ENCODE assay signal across 9 cellular contexts in the genomic region with DNA sequence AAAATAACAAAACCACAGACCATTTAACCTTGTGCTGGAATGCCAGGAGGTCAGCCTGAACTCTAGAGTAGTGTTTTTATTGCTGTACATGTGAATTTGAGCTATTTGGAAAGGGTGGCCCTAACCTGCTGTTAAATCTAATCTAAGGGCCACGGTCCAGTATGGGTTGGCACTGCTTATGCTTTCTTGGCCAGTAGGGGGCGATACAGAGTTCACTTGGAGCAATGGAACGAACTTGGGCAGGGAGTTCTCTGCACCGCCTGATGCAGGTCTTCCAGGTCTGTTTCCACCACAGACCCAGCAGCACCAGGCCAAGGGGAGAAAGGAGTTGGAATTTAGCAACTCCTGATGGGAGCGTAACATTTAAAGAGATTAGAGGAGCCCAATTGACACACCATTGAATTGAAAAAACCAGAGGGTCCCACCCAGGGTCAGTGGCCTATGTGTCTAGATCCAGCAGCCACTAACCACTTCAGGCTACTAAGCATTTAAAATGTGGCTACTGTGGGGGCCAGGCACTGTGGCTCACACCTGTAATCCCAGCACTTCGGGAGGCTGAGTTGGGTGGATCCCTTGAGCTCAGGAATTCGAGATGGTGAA.
DNase-seq lines count a peak whose midpoint lies in the region; ATAC-seq and TF ChIP-seq lines count a peak whose summit lies in the region.
"Had no signal": no experiment of that assay in that cellular context is flagged by ENCODE, and none has a peak within 500 bp of the region (broad histone marks: within the 10 kb centered on the region; RNA-seq: fewer than 3 reads in every experiment).

No MANE protein-coding gene starts in this region.

- H3K4me3 Mint-ChIP-seq in activated CD4-positive, alpha-beta T cell treated with anti-CD3 and anti-CD28 coated beads, Interleukin-2, amount 10 ng/mL, durations not matched to agents 7 days and 5 days = no peak overlapping the region
- H3K4me3 Mint-ChIP-seq in progenitor cell of endocrine pancreas (ENCODE audit: low read depth) = no peak overlapping the region

- peak; percentile 20 for DNase-seq in NCI-H1105 treated with DMSO at 0.1 percent for 48 hours (lab: John Stamatoyannopoulos, UW)
- no peak for DNase-seq in NCI-H1105 (lab: John Stamatoyannopoulos, UW)
- no peak for DNase-seq in LNCaP clone FGC (ENCODE audit: low read depth)
- peak; percentile 73 for DNase-seq in activated CD4-positive, alpha-beta T cell treated with anti-CD3 and anti-CD28 coated beads, Interleukin-2, amount 10 ng/mL, durations not matched to agents 7 days and 5 days
- DNase-seq in effector CD8-positive, alpha-beta T cell (lab: John Stamatoyannopoulos, UW) = peak; percentile 57
- no peak for DNase-seq in progenitor cell of endocrine pancreas (ENCODE audit: low spot score, unreplicated experiment)
- no peak for DNase-seq in hippocampal formation (lab: John Stamatoyannopoulos, UW)

- no peaks in the 10 kb centered on the region for H3K9me3 Mint-ChIP-seq in activated CD4-positive, alpha-beta T cell treated with anti-CD3 and anti-CD28 coated beads, Interleukin-2, amount 10 ng/mL, durations not matched to agents 7 days and 5 days
- H3K9me3 Mint-ChIP-seq in progenitor cell of endocrine pancreas (ENCODE audit: low read depth) = no peaks in the 10 kb centered on the region

- CTCF ChIA-PET in activated CD4-positive, alpha-beta T cell treated with anti-CD3 and anti-CD28 coated beads, Interleukin-2, amount 10 ng/mL, durations not matched to agents 7 days and 5 days (lab: Charles Lee) = interaction anchor here (0.6 to 2.5 kb wide), 11 partner anchors 10 to 114 kb away, joined by 3 to 18 read pairs (median 4); no protein-coding TSS in a partner anchor

- peaks cover 32% of the 10 kb centered on the region for H3K36me3 Mint-ChIP-seq in activated CD4-positive, alpha-beta T cell treated with anti-CD3 and anti-CD28 coated beads, Interleukin-2, amount 10 ng/mL, durations not matched to agents 7 days and 5 days (ENCODE audit: low read depth)
- H3K36me3 Mint-ChIP-seq in progenitor cell of endocrine pancreas (ENCODE audit: insufficient read depth) = peaks cover 13% of the 10 kb centered on the region

- no peak overlapping the region for H3K4me3 ChIP-seq in LNCaP clone FGC (ENCODE audit: low read depth, low read length)
- H3K4me3 ChIP-seq: BLaER1 treated with 17β-estradiol and CSF1 and Interleukin-3, amounts not matched to agents 10 nM and 100 nM had no signal

- POLR2A ChIA-PET in activated CD4-positive, alpha-beta T cell treated with anti-CD3 and anti-CD28 coated beads, Interleukin-2, amount 10 ng/mL, durations not matched to agents 7 days and 5 days (lab: Charles Lee) = no interaction called here

- no peaks in the 10 kb centered on the region for H3K27me3 Mint-ChIP-seq in activated CD4-positive, alpha-beta T cell treated with anti-CD3 and anti-CD28 coated beads, Interleukin-2, amount 10 ng/mL, durations not matched to agents 7 days and 5 days
- peaks cover 2% of the 10 kb centered on the region for H3K27me3 Mint-ChIP-seq in progenitor cell of endocrine pancreas

- peaks cover 6% of the 10 kb centered on the region for H3K4me1 Mint-ChIP-seq in activated CD4-positive, alpha-beta T cell treated with anti-CD3 and anti-CD28 coated beads, Interleukin-2, amount 10 ng/mL, durations not matched to agents 7 days and 5 days
- peaks cover 7% of the 10 kb centered on the region for H3K4me1 Mint-ChIP-seq in progenitor cell of endocrine pancreas (ENCODE audit: low read depth)

- TF ChIP-seq CTCF in LNCaP clone FGC (IDR thresholded peaks at IDR 0.05; ENCODE audit: control insufficient read depth, extremely low read depth, insufficient read depth) (peak; percentile 59), progenitor cell of endocrine pancreas (IDR thresholded peaks at IDR 0.05; ENCODE audit: unreplicated experiment) (peak; percentile 69)

- ATAC-seq in GM18861 (IDR thresholded peaks at IDR 0.05; ENCODE audit: unreplicated experiment) = no peak

- no peak overlapping the region for H3K27ac Mint-ChIP-seq in activated CD4-positive, alpha-beta T cell treated with anti-CD3 and anti-CD28 coated beads, Interleukin-2, amount 10 ng/mL, durations not matched to agents 7 days and 5 days
- no peak overlapping the region for H3K27ac Mint-ChIP-seq in progenitor cell of endocrine pancreas

Comparison
In these comparisons a context has a peak if more than half of its experiments do, and no peak if none do; other contexts are left out.
1. DNase-seq: peak in NCI-H1105 treated with DMSO at 0.1 percent for 48 hours (single experiment), activated CD4-positive, alpha-beta T cell treated with anti-CD3 and anti-CD28 coated beads, Interleukin-2, amount 10 ng/mL, durations not matched to agents 7 days and 5 days (single experiment) and effector CD8-positive, alpha-beta T cell (single experiment); none in NCI-H1105 (single experiment), LNCaP clone FGC (single experiment), progenitor cell of endocrine pancreas (single experiment) and hippocampal formation (0 of 2).